In the genomic region with DNA sequence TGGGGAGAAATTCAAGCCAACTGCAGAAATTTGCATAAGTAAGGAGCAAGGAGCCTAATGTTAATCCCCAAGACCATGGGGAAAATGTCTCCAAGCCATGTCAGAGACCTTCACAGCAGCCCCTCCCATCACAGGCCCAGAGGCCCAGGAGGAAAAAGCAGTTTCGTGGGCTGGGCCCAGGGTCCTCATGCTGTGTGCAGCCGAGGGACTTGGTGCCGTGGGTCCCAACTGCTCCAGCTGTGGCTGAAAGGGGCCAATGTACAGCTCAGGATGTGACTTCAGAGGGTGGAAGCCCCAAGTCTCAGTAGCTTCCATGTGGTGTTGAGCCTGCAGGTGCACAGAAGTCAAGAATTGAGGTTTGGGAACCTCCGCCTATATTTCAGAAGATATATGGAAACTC, we compare ENCODE assay signal across 2 cellular contexts. TPM values are rescaled to one million over a fixed set of nuclear protein-coding genes. Genes with fewer than 3 reads are reported as not detected.
"Had no signal": no experiment of that assay in that cellular context is flagged by ENCODE, and none has a peak within 500 bp of the region (broad histone marks: within the 10 kb centered on the region; RNA-seq: fewer than 3 reads in every experiment).

No MANE protein-coding gene starts in this region.

RNA-seq across cellular contexts. Expression of a gene that starts 23.8 kb away (rescaled TPM):
- total RNA-seq: thoracic aorta, upper lobe of right lung had no signal
